Comparison of ENCODE assay signal across 1 cellular context in the genomic region with DNA sequence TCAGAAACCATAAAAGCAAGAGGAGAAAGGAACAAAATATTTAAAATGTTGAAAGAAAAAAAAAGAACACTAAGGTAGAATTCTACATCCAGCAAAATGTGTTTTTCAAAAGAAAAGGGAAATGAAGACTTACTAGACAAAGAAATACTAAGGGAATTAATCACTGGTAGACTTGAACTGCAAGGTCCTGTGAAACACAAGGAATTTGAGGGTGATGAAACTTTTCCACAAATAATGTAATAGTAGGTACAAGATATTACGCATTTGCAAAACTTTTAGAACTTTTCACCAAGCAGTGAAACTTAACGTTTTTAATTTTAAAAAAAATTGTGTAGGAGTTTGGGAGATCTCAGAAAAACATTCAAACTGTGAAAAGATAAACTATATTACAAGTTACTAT.
TF ChIP-seq lines count a peak whose summit lies in the region.

No MANE protein-coding gene starts in this region.

TF ChIP-seq in A549, 52 proteins besides CTCF, POLR2A, EP300 and RAD21 (continued from another document):
- TF ChIP-seq, protein P1, sequence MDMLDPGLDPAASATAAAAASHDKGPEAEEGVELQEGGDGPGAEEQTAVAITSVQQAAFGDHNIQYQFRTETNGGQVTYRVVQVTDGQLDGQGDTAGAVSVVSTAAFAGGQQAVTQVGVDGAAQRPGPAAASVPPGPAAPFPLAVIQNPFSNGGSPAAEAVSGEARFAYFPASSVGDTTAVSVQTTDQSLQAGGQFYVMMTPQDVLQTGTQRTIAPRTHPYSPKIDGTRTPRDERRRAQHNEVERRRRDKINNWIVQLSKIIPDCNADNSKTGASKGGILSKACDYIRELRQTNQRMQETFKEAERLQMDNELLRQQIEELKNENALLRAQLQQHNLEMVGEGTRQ (IDR thresholded peaks at IDR 0.05) = no peak
- TF ChIP-seq, protein P2, sequence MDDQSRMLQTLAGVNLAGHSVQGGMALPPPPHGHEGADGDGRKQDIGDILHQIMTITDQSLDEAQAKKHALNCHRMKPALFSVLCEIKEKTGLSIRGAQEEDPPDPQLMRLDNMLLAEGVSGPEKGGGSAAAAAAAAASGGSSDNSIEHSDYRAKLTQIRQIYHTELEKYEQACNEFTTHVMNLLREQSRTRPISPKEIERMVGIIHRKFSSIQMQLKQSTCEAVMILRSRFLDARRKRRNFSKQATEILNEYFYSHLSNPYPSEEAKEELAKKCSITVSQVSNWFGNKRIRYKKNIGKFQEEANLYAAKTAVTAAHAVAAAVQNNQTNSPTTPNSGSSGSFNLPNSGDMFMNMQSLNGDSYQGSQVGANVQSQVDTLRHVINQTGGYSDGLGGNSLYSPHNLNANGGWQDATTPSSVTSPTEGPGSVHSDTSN (IDR thresholded peaks at IDR 0.05) = no peak
